ENCODE assay signal across 1 cellular context in genomic region chrX:24014388-24015018, GRCh38.
TF ChIP-seq lines count a peak whose summit lies in the region.

No MANE protein-coding gene starts in this region.

TF ChIP-seq in HepG2, 621 proteins besides CTCF, POLR2A, EP300 and RAD21:
- no peak for TF ChIP-seq SP5 (CRISPR knock-in tag; IDR thresholded peaks at IDR 0.05; ENCODE audit: borderline replicate concordance, low read depth)
- TF ChIP-seq, protein P1, sequence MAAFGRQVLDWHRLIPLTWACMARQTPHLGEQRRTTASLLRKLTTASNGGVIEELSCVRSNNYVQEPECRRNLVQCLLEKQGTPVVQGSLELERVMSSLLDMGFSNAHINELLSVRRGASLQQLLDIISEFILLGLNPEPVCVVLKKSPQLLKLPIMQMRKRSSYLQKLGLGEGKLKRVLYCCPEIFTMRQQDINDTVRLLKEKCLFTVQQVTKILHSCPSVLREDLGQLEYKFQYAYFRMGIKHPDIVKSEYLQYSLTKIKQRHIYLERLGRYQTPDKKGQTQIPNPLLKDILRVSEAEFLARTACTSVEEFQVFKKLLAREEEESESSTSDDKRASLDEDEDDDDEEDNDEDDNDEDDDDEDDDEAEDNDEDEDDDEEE (CRISPR knock-in tag; IDR thresholded peaks at IDR 0.05) = no peak
- TF ChIP-seq, protein P2, sequence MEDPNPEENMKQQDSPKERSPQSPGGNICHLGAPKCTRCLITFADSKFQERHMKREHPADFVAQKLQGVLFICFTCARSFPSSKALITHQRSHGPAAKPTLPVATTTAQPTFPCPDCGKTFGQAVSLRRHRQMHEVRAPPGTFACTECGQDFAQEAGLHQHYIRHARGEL (CRISPR knock-in tag; IDR thresholded peaks at IDR 0.05) = no peak
- TF ChIP-seq, protein P3, sequence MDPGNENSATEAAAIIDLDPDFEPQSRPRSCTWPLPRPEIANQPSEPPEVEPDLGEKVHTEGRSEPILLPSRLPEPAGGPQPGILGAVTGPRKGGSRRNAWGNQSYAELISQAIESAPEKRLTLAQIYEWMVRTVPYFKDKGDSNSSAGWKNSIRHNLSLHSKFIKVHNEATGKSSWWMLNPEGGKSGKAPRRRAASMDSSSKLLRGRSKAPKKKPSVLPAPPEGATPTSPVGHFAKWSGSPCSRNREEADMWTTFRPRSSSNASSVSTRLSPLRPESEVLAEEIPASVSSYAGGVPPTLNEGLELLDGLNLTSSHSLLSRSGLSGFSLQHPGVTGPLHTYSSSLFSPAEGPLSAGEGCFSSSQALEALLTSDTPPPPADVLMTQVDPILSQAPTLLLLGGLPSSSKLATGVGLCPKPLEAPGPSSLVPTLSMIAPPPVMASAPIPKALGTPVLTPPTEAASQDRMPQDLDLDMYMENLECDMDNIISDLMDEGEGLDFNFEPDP (CRISPR knock-in tag; conservative IDR thresholded peaks at IDR 0.05) = no peak
- TF ChIP-seq, protein P4, sequence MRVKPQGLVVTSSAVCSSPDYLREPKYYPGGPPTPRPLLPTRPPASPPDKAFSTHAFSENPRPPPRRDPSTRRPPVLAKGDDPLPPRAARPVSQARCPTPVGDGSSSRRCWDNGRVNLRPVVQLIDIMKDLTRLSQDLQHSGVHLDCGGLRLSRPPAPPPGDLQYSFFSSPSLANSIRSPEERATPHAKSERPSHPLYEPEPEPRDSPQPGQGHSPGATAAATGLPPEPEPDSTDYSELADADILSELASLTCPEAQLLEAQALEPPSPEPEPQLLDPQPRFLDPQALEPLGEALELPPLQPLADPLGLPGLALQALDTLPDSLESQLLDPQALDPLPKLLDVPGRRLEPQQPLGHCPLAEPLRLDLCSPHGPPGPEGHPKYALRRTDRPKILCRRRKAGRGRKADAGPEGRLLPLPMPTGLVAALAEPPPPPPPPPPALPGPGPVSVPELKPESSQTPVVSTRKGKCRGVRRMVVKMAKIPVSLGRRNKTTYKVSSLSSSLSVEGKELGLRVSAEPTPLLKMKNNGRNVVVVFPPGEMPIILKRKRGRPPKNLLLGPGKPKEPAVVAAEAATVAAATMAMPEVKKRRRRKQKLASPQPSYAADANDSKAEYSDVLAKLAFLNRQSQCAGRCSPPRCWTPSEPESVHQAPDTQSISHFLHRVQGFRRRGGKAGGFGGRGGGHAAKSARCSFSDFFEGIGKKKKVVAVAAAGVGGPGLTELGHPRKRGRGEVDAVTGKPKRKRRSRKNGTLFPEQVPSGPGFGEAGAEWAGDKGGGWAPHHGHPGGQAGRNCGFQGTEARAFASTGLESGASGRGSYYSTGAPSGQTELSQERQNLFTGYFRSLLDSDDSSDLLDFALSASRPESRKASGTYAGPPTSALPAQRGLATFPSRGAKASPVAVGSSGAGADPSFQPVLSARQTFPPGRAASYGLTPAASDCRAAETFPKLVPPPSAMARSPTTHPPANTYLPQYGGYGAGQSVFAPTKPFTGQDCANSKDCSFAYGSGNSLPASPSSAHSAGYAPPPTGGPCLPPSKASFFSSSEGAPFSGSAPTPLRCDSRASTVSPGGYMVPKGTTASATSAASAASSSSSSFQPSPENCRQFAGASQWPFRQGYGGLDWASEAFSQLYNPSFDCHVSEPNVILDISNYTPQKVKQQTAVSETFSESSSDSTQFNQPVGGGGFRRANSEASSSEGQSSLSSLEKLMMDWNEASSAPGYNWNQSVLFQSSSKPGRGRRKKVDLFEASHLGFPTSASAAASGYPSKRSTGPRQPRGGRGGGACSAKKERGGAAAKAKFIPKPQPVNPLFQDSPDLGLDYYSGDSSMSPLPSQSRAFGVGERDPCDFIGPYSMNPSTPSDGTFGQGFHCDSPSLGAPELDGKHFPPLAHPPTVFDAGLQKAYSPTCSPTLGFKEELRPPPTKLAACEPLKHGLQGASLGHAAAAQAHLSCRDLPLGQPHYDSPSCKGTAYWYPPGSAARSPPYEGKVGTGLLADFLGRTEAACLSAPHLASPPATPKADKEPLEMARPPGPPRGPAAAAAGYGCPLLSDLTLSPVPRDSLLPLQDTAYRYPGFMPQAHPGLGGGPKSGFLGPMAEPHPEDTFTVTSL (CRISPR knock-in tag; IDR thresholded peaks at IDR 0.05; ENCODE audit: borderline replicate concordance) = no peak
- no peak for TF ChIP-seq IRX3 (CRISPR knock-in tag; IDR thresholded peaks at IDR 0.05; ENCODE audit: borderline replicate concordance, low read depth)
- TF ChIP-seq POLR2G (IDR thresholded peaks at IDR 0.05; ENCODE audit: low read depth, low read length) = no peak
- TF ChIP-seq SYNCRIP (IDR thresholded peaks at IDR 0.05; ENCODE audit: insufficient read depth, low read depth, low read length) = no peak
- no peak for TF ChIP-seq LRRFIP1 (CRISPR knock-in tag; conservative IDR thresholded peaks at IDR 0.05)
- TF ChIP-seq, protein P5, sequence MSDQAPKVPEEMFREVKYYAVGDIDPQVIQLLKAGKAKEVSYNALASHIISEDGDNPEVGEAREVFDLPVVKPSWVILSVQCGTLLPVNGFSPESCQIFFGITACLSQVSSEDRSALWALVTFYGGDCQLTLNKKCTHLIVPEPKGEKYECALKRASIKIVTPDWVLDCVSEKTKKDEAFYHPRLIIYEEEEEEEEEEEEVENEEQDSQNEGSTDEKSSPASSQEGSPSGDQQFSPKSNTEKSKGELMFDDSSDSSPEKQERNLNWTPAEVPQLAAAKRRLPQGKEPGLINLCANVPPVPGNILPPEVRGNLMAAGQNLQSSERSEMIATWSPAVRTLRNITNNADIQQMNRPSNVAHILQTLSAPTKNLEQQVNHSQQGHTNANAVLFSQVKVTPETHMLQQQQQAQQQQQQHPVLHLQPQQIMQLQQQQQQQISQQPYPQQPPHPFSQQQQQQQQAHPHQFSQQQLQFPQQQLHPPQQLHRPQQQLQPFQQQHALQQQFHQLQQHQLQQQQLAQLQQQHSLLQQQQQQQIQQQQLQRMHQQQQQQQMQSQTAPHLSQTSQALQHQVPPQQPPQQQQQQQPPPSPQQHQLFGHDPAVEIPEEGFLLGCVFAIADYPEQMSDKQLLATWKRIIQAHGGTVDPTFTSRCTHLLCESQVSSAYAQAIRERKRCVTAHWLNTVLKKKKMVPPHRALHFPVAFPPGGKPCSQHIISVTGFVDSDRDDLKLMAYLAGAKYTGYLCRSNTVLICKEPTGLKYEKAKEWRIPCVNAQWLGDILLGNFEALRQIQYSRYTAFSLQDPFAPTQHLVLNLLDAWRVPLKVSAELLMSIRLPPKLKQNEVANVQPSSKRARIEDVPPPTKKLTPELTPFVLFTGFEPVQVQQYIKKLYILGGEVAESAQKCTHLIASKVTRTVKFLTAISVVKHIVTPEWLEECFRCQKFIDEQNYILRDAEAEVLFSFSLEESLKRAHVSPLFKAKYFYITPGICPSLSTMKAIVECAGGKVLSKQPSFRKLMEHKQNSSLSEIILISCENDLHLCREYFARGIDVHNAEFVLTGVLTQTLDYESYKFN (CRISPR knock-in tag; conservative IDR thresholded peaks at IDR 0.05) = no peak
- no peak for TF ChIP-seq ZNF784 (CRISPR knock-in tag; IDR thresholded peaks at IDR 0.05; ENCODE audit: borderline replicate concordance)
- no peak for TF ChIP-seq ZNF570 (CRISPR knock-in tag; IDR thresholded peaks at IDR 0.05; ENCODE audit: borderline replicate concordance)
